Comparison of ENCODE assay signal across 3 cellular contexts in the genomic region with DNA sequence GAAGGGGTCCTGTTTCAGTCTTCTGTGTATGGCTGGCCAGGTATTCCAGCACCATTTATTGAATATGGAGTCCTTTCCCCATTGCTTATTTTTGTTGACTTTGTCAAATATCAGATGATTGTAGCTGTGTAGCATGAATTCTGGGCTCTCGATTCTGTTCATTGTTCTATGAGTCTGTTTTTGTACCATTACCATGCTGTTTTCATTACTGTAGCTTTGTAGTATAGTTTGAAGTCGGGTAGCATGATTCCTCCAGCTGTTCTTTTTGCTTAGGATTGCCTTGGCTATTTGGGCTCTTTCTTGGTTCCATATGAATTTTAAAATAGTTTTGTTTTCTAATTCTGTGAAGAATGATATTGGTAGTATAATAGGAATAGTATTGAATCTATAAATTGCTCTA.
TF ChIP-seq lines count a peak whose summit lies in the region.

No MANE protein-coding gene starts in this region.

TF ChIP-seq in HCT116, 20 proteins besides CTCF, POLR2A, EP300 and RAD21:
- TF ChIP-seq CBX3 (IDR thresholded peaks at IDR 0.05; ENCODE audit: low read depth) (0 out of 2 replicates have a peak, but pooled peaks have one; percentile 43), POLR2AphosphoS5 (IDR thresholded peaks at IDR 0.05; ENCODE audit: low read depth, low read length) (no peak), YY1 (IDR thresholded peaks at IDR 0.05; ENCODE audit: extremely low read depth, insufficient replicate concordance, low read depth, low read length) (no peak), ZNF274 (IDR thresholded peaks at IDR 0.05; ENCODE audit: low read depth, low read length) (no peak), ELF1 (IDR thresholded peaks at IDR 0.05; ENCODE audit: borderline replicate concordance, low read depth) (no peak)

TF ChIP-seq in HEK293, 187 proteins besides CTCF, POLR2A, EP300 and RAD21:
- TF ChIP-seq SETDB1 (IDR thresholded peaks at IDR 0.05; ENCODE audit: insufficient read length, low read length) (peak; percentile 66), OVOL3 (tag by site-specific recombination; IDR thresholded peaks at IDR 0.05) (no peak)
TF ChIP-seq in HEK293: peak in this region for 1.

TF ChIP-seq in K562, 482 proteins besides CTCF, POLR2A, EP300 and RAD21:
- TF ChIP-seq NCOA1 (IDR thresholded peaks at IDR 0.05; ENCODE audit: low read depth) = no peak
- TF ChIP-seq FIP1L1 (IDR thresholded peaks at IDR 0.05; ENCODE audit: low read depth, low read length, poor library complexity, severe bottlenecking) = no peak
- no peak for TF ChIP-seq TSC22D4 (tag; IDR thresholded peaks at IDR 0.05)
- TF ChIP-seq HIVEP1 (CRISPR knock-in tag; IDR thresholded peaks at IDR 0.05) = no peak
- no peak for TF ChIP-seq PRDM10 (IDR thresholded peaks at IDR 0.05; ENCODE audit: partially characterized antibody)
- no peak for TF ChIP-seq SIRT6 (IDR thresholded peaks at IDR 0.05; ENCODE audit: low read depth, low read length)
- no peak for TF ChIP-seq POU5F1 (IDR thresholded peaks at IDR 0.05; ENCODE audit: borderline replicate concordance, low read depth, low read length, partially characterized antibody)
- no peak for TF ChIP-seq PHTF2 (CRISPR knock-in tag; IDR thresholded peaks at IDR 0.05)
- no peak for TF ChIP-seq EZH2 (IDR thresholded peaks at IDR 0.05; ENCODE audit: borderline replicate concordance, low read depth, low read length)
- TF ChIP-seq BCOR (IDR thresholded peaks at IDR 0.05) = 0 out of 2 replicates have a peak, but pooled peaks have one; percentile 15
- TF ChIP-seq TRIM28 (IDR thresholded peaks at IDR 0.05) = peak; percentile 55; the same call in 1 of the 2 replicates
- no peak for TF ChIP-seq ERF (CRISPR knock-in tag; IDR thresholded peaks at IDR 0.05)
- TF ChIP-seq, protein P1, sequence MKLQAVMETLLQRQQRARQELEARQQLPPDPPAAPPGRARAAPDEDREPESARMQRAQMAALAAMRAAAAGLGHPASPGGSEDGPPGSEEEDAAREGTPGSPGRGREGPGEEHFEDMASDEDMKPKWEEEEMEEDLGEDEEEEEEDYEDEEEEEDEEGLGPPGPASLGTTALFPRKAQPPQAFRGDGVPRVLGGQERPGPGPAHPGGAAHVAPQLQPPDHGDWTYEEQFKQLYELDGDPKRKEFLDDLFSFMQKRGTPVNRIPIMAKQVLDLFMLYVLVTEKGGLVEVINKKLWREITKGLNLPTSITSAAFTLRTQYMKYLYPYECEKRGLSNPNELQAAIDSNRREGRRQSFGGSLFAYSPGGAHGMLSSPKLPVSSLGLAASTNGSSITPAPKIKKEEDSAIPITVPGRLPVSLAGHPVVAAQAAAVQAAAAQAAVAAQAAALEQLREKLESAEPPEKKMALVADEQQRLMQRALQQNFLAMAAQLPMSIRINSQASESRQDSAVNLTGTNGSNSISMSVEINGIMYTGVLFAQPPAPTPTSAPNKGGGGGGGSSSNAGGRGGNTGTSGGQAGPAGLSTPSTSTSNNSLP (IDR thresholded peaks at IDR 0.05; ENCODE audit: borderline replicate concordance, low read depth, low read length) = no peak
- peak; percentile 63 for TF ChIP-seq RBM25 (IDR thresholded peaks at IDR 0.05; ENCODE audit: low read depth, low read length, severe bottlenecking)
TF ChIP-seq in K562: peak in this region for 3.
